Comparison of ENCODE assay signal across 1 cellular context in the genomic region with DNA sequence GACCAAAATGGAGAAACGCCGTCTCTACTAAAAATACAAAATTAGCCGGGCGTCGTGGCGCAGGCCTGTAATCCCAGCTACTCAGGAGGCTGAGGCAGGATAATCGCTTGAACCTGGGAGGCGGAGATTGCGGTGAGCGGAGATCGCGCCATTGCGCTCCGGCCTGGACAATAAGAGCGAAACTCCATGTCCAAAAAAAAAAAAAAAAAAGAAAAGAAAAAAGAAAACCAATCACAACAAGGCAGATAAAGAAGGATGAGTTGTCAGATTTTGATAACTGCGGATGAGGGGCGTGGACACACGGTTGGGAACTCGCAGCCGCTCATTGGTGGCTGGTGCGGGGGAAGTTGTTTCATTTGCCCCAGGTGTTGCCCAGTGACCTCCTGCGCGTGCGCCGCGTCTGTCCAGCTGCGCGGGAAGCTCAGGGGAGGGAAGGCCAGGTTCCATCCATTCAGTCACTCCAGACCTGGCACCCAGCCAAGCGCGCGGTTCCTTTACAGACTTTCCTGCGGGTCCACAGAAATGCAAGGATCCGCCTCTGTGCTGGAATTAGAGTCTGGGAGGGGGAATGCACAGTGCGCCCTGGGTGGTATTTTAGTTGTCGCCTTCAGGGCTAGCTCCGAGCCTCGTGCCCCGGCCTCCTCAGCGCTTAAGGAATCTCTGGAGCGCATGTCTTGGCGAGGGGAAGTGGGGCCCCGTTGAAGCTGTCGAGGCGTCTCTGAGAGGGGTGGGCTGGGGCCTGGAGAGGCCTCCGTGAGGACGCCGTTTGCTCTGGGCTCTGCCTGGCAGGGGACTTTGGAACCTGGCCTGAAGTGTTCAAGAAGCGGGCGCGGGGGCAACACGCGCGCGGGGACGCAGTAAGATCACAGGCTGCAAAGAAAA.
TF ChIP-seq lines count a peak whose summit lies in the region.

No MANE protein-coding gene starts in this region.

TF ChIP-seq in K562, 482 proteins besides CTCF, POLR2A, EP300 and RAD21 (continued from another document and continues in another):
- TF ChIP-seq, protein P1, sequence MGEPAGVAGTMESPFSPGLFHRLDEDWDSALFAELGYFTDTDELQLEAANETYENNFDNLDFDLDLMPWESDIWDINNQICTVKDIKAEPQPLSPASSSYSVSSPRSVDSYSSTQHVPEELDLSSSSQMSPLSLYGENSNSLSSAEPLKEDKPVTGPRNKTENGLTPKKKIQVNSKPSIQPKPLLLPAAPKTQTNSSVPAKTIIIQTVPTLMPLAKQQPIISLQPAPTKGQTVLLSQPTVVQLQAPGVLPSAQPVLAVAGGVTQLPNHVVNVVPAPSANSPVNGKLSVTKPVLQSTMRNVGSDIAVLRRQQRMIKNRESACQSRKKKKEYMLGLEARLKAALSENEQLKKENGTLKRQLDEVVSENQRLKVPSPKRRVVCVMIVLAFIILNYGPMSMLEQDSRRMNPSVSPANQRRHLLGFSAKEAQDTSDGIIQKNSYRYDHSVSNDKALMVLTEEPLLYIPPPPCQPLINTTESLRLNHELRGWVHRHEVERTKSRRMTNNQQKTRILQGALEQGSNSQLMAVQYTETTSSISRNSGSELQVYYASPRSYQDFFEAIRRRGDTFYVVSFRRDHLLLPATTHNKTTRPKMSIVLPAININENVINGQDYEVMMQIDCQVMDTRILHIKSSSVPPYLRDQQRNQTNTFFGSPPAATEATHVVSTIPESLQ (CRISPR knock-in tag; IDR thresholded peaks at IDR 0.05) = peak; percentile 56; the same call in 1 of the 2 replicates
- no peak for TF ChIP-seq PHF20 (IDR thresholded peaks at IDR 0.05; ENCODE audit: partially characterized antibody)
- TF ChIP-seq ZNF274 (IDR thresholded peaks at IDR 0.05; ENCODE audit: borderline replicate concordance, low read depth, low read length) = no peak
- TF ChIP-seq, protein P2, sequence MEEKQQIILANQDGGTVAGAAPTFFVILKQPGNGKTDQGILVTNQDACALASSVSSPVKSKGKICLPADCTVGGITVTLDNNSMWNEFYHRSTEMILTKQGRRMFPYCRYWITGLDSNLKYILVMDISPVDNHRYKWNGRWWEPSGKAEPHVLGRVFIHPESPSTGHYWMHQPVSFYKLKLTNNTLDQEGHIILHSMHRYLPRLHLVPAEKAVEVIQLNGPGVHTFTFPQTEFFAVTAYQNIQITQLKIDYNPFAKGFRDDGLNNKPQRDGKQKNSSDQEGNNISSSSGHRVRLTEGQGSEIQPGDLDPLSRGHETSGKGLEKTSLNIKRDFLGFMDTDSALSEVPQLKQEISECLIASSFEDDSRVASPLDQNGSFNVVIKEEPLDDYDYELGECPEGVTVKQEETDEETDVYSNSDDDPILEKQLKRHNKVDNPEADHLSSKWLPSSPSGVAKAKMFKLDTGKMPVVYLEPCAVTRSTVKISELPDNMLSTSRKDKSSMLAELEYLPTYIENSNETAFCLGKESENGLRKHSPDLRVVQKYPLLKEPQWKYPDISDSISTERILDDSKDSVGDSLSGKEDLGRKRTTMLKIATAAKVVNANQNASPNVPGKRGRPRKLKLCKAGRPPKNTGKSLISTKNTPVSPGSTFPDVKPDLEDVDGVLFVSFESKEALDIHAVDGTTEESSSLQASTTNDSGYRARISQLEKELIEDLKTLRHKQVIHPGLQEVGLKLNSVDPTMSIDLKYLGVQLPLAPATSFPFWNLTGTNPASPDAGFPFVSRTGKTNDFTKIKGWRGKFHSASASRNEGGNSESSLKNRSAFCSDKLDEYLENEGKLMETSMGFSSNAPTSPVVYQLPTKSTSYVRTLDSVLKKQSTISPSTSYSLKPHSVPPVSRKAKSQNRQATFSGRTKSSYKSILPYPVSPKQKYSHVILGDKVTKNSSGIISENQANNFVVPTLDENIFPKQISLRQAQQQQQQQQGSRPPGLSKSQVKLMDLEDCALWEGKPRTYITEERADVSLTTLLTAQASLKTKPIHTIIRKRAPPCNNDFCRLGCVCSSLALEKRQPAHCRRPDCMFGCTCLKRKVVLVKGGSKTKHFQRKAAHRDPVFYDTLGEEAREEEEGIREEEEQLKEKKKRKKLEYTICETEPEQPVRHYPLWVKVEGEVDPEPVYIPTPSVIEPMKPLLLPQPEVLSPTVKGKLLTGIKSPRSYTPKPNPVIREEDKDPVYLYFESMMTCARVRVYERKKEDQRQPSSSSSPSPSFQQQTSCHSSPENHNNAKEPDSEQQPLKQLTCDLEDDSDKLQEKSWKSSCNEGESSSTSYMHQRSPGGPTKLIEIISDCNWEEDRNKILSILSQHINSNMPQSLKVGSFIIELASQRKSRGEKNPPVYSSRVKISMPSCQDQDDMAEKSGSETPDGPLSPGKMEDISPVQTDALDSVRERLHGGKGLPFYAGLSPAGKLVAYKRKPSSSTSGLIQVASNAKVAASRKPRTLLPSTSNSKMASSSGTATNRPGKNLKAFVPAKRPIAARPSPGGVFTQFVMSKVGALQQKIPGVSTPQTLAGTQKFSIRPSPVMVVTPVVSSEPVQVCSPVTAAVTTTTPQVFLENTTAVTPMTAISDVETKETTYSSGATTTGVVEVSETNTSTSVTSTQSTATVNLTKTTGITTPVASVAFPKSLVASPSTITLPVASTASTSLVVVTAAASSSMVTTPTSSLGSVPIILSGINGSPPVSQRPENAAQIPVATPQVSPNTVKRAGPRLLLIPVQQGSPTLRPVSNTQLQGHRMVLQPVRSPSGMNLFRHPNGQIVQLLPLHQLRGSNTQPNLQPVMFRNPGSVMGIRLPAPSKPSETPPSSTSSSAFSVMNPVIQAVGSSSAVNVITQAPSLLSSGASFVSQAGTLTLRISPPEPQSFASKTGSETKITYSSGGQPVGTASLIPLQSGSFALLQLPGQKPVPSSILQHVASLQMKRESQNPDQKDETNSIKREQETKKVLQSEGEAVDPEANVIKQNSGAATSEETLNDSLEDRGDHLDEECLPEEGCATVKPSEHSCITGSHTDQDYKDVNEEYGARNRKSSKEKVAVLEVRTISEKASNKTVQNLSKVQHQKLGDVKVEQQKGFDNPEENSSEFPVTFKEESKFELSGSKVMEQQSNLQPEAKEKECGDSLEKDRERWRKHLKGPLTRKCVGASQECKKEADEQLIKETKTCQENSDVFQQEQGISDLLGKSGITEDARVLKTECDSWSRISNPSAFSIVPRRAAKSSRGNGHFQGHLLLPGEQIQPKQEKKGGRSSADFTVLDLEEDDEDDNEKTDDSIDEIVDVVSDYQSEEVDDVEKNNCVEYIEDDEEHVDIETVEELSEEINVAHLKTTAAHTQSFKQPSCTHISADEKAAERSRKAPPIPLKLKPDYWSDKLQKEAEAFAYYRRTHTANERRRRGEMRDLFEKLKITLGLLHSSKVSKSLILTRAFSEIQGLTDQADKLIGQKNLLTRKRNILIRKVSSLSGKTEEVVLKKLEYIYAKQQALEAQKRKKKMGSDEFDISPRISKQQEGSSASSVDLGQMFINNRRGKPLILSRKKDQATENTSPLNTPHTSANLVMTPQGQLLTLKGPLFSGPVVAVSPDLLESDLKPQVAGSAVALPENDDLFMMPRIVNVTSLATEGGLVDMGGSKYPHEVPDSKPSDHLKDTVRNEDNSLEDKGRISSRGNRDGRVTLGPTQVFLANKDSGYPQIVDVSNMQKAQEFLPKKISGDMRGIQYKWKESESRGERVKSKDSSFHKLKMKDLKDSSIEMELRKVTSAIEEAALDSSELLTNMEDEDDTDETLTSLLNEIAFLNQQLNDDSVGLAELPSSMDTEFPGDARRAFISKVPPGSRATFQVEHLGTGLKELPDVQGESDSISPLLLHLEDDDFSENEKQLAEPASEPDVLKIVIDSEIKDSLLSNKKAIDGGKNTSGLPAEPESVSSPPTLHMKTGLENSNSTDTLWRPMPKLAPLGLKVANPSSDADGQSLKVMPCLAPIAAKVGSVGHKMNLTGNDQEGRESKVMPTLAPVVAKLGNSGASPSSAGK (IDR thresholded peaks at IDR 0.05) = peak; percentile 99
- TF ChIP-seq, protein P3, sequence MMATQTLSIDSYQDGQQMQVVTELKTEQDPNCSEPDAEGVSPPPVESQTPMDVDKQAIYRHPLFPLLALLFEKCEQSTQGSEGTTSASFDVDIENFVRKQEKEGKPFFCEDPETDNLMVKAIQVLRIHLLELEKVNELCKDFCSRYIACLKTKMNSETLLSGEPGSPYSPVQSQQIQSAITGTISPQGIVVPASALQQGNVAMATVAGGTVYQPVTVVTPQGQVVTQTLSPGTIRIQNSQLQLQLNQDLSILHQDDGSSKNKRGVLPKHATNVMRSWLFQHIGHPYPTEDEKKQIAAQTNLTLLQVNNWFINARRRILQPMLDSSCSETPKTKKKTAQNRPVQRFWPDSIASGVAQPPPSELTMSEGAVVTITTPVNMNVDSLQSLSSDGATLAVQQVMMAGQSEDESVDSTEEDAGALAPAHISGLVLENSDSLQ (IDR thresholded peaks at IDR 0.05) = peak; percentile 56; the same call in 1 of the 2 replicates
- TF ChIP-seq ZNF263 (CRISPR knock-in tag; IDR thresholded peaks at IDR 0.05; ENCODE audit: borderline replicate concordance) = peak; percentile 61
- TF ChIP-seq GATA2 (CRISPR knock-in tag; IDR thresholded peaks at IDR 0.05) = no peak
- TF ChIP-seq NFRKB (IDR thresholded peaks at IDR 0.05; ENCODE audit: low read depth) = peak; percentile 68; the same call in 1 of the 2 replicates
- TF ChIP-seq ZNF707 (CRISPR knock-in tag; conservative IDR thresholded peaks at IDR 0.05) = no peak
- TF ChIP-seq SNIP1 (IDR thresholded peaks at IDR 0.05; ENCODE audit: low read depth) = 0 out of 2 replicates have a peak, but pooled peaks have one; percentile 48
- peak; percentile 57 for TF ChIP-seq CTBP1 (IDR thresholded peaks at IDR 0.05; ENCODE audit: borderline replicate concordance)
- TF ChIP-seq MBD2 (IDR thresholded peaks at IDR 0.05; ENCODE audit: borderline replicate concordance, low read depth) = no peak
- peak; percentile 49 for TF ChIP-seq NFYB (IDR thresholded peaks at IDR 0.05; ENCODE audit: extremely low read depth, insufficient read length)
- TF ChIP-seq TEAD1 (CRISPR knock-in tag; IDR thresholded peaks at IDR 0.05) = peak in 1 of 2 experiments; percentile 79; a peak in 1 of 4 replicates
- TF ChIP-seq L3MBTL2 (IDR thresholded peaks at IDR 0.05) = peak; percentile 100
- no peak for TF ChIP-seq ILK (tag; IDR thresholded peaks at IDR 0.05; ENCODE audit: borderline replicate concordance, low read depth)
- TF ChIP-seq ZNF143 (CRISPR knock-in tag; IDR thresholded peaks at IDR 0.05) = peak; percentile 51; the same call in 1 of the 2 replicates
- TF ChIP-seq RB1 (IDR thresholded peaks at IDR 0.05; ENCODE audit: low read depth) = peak; percentile 53; the same call in 1 of the 2 replicates
- peak; percentile 95 for TF ChIP-seq CXXC5 (CRISPR knock-in tag; IDR thresholded peaks at IDR 0.05)
- peak; percentile 57; the same call in 1 of the 2 replicates for TF ChIP-seq SMARCE1 (IDR thresholded peaks at IDR 0.05)
- TF ChIP-seq, protein P4, sequence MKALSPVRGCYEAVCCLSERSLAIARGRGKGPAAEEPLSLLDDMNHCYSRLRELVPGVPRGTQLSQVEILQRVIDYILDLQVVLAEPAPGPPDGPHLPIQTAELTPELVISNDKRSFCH (CRISPR knock-in tag; IDR thresholded peaks at IDR 0.05) = peak; percentile 42; the same call in 1 of the 2 replicates
- TF ChIP-seq, protein P4 (tag; IDR thresholded peaks at IDR 0.05) = no peak
- TF ChIP-seq ZC3H4 (CRISPR knock-in tag; IDR thresholded peaks at IDR 0.05; ENCODE audit: borderline replicate concordance) = 0 out of 2 replicates have a peak, but pooled peaks have one; percentile 58
- TF ChIP-seq, protein P5, sequence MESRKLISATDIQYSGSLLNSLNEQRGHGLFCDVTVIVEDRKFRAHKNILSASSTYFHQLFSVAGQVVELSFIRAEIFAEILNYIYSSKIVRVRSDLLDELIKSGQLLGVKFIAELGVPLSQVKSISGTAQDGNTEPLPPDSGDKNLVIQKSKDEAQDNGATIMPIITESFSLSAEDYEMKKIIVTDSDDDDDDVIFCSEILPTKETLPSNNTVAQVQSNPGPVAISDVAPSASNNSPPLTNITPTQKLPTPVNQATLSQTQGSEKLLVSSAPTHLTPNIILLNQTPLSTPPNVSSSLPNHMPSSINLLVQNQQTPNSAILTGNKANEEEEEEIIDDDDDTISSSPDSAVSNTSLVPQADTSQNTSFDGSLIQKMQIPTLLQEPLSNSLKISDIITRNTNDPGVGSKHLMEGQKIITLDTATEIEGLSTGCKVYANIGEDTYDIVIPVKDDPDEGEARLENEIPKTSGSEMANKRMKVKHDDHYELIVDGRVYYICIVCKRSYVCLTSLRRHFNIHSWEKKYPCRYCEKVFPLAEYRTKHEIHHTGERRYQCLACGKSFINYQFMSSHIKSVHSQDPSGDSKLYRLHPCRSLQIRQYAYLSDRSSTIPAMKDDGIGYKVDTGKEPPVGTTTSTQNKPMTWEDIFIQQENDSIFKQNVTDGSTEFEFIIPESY (CRISPR knock-in tag; IDR thresholded peaks at IDR 0.05) = peak; percentile 55; the same call in 1 of the 2 replicates
- TF ChIP-seq ZKSCAN3 (CRISPR knock-in tag; IDR thresholded peaks at IDR 0.05) = 0 out of 2 replicates have a peak, but pooled peaks have one; percentile 17
- no peak for TF ChIP-seq SMARCC2 (IDR thresholded peaks at IDR 0.05; ENCODE audit: low read depth)
- TF ChIP-seq GABPB1 (CRISPR knock-in tag; IDR thresholded peaks at IDR 0.05) = no peak
- TF ChIP-seq ETV6 (IDR thresholded peaks at IDR 0.05; ENCODE audit: borderline replicate concordance in 1 of 2, low read depth in 2 of 2, low read length in 1 of 2) = no peak
- peak; percentile 65; the same call in 1 of the 2 replicates for TF ChIP-seq ETV6 (CRISPR knock-in tag; IDR thresholded peaks at IDR 0.05; ENCODE audit: borderline replicate concordance)
- 0 out of 2 replicates have a peak, but pooled peaks have one; percentile 6 for TF ChIP-seq MAFG (tag; conservative IDR thresholded peaks at IDR 0.05)
- 0 out of 4 replicates have a peak, but pooled peaks of 1 of the 2 experiments have one; percentile 11 for TF ChIP-seq HDAC1 (IDR thresholded peaks at IDR 0.05)
- TF ChIP-seq, protein P6, sequence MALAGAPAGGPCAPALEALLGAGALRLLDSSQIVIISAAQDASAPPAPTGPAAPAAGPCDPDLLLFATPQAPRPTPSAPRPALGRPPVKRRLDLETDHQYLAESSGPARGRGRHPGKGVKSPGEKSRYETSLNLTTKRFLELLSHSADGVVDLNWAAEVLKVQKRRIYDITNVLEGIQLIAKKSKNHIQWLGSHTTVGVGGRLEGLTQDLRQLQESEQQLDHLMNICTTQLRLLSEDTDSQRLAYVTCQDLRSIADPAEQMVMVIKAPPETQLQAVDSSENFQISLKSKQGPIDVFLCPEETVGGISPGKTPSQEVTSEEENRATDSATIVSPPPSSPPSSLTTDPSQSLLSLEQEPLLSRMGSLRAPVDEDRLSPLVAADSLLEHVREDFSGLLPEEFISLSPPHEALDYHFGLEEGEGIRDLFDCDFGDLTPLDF (CRISPR knock-in tag; IDR thresholded peaks at IDR 0.05) = peak; percentile 91
- TF ChIP-seq PURB (CRISPR knock-in tag; IDR thresholded peaks at IDR 0.05; ENCODE audit: low read depth) = no peak
- TF ChIP-seq ZFX (CRISPR knock-in tag; IDR thresholded peaks at IDR 0.05) = 0 out of 2 replicates have a peak, but pooled peaks have one; percentile 88
- TF ChIP-seq BCOR (IDR thresholded peaks at IDR 0.05) = no peak; the same call in 1 of the 2 replicates
- TF ChIP-seq ZNF589 (CRISPR knock-in tag; IDR thresholded peaks at IDR 0.05; ENCODE audit: low read depth) = no peak
